19 cellular contexts compared by ENCODE assay signal in genomic region chr12:62350554-62350953, GRCh38.
DNase-seq lines count a peak whose midpoint lies in the region; ATAC-seq and FAIRE-seq lines count a peak whose summit lies in the region.
"Had no signal": no experiment of that assay in that cellular context is flagged by ENCODE, and none has a peak within 500 bp of the region (broad histone marks: within the 10 kb centered on the region; RNA-seq: fewer than 3 reads in every experiment).

No MANE protein-coding gene starts in this region.

- H3K4me3 ChIP-seq in mesenchymal stem cell (ENCODE audit: insufficient read depth in 1 of 2, low read depth in 1 of 2, low read length in 2 of 2), result no peak overlapping the region
- H3K4me3 ChIP-seq: BLaER1 treated with 17β-estradiol and CSF1 and Interleukin-3, amounts not matched to agents 10 nM and 100 nM had no signal

- H3K27me3 Mint-ChIP-seq in activated naive CD8-positive, alpha-beta T cell treated with anti-CD3 and anti-CD28 coated beads, Interleukin-2, amount 10 ng/mL, durations not matched to agents 7 days and 5 days, result no peaks in the 10 kb centered on the region
- H3K27me3 Mint-ChIP-seq in activated naive CD8-positive, alpha-beta T cell treated with anti-CD3 and anti-CD28 coated beads for 36 hours, result no peaks in the 10 kb centered on the region
- H3K27me3 Mint-ChIP-seq in T-helper 17 cell, result no peaks in the 10 kb centered on the region
- H3K27me3 Mint-ChIP-seq in naive thymus-derived CD8-positive, alpha-beta T cell, result no peaks in the 10 kb centered on the region
- H3K27me3 Mint-ChIP-seq: B cell; CD8-positive, alpha-beta memory T cell had no signal

- H3K4me3 Mint-ChIP-seq in activated naive CD8-positive, alpha-beta T cell treated with anti-CD3 and anti-CD28 coated beads, Interleukin-2, amount 10 ng/mL, durations not matched to agents 7 days and 5 days, result no peak overlapping the region
- no peak overlapping the region for H3K4me3 Mint-ChIP-seq in activated naive CD8-positive, alpha-beta T cell treated with anti-CD3 and anti-CD28 coated beads for 36 hours
- H3K4me3 Mint-ChIP-seq in T-helper 17 cell, result no peak overlapping the region
- H3K4me3 Mint-ChIP-seq in naive thymus-derived CD8-positive, alpha-beta T cell, result no peak overlapping the region
- H3K4me3 Mint-ChIP-seq: B cell; CD8-positive, alpha-beta memory T cell had no signal

- H3K14ac ChIP-seq in mesenchymal stem cell (ENCODE audit: low read length in 2 of 2), result no peak overlapping the region

- no peak overlapping the region for H3K27ac ChIP-seq in mesenchymal stem cell (ENCODE audit: low read length, poor library complexity, severe bottlenecking)
- H3K27ac ChIP-seq: BLaER1 treated with 17β-estradiol and CSF1 and Interleukin-3, amounts not matched to agents 10 nM and 100 nM had no signal

- peak; percentile 42 for FAIRE-seq in GM18507 (lab: Jason Lieb, UNC)
- FAIRE-seq: GM12891, HepG2 had no signal

- DNase-seq in activated naive CD8-positive, alpha-beta T cell treated with anti-CD3 and anti-CD28 coated beads, Interleukin-2, amount 10 ng/mL, durations not matched to agents 7 days and 5 days, result no peak
- DNase-seq in activated naive CD8-positive, alpha-beta T cell treated with anti-CD3 and anti-CD28 coated beads for 36 hours, result no peak
- no peak for DNase-seq in GM18507 (ENCODE audit: extremely low spot score, insufficient read length, low read depth)
- DNase-seq in T-helper 17 cell, result no peak
- no peak for DNase-seq in naive thymus-derived CD8-positive, alpha-beta T cell
- no peak for DNase-seq in mesenchymal stem cell
- no peak for DNase-seq in NCI-H446 treated with DMSO at 0.1 percent for 48 hours (lab: John Stamatoyannopoulos, UW)
- DNase-seq: CD8-positive, alpha-beta memory T cell; COR-L47; DMS 273 treated with DMSO at 0.1 percent for 48 hours; DMS53; DND-41; EL; GOT3; H7 had no signal

- no peak overlapping the region for H2BK15ac ChIP-seq in mesenchymal stem cell (ENCODE audit: low read depth, poor library complexity, severe bottlenecking)

- H3K9me3 ChIP-seq in T-helper 17 cell (ENCODE audit: control insufficient read depth, low read length, poor library complexity, severe bottlenecking), result no peaks in the 10 kb centered on the region
- H3K9me3 ChIP-seq in mesenchymal stem cell (ENCODE audit: control insufficient read depth, low read length), result no peaks in the 10 kb centered on the region

- no peak overlapping the region for H3K9ac ChIP-seq in mesenchymal stem cell (ENCODE audit: low read length)
- H3K9ac ChIP-seq: BLaER1 treated with 17β-estradiol and CSF1 and Interleukin-3, amounts not matched to agents 10 nM and 100 nM had no signal

- H3K4me2 ChIP-seq in mesenchymal stem cell (ENCODE audit: low read length, poor library complexity, severe bottlenecking), result no peak overlapping the region
- H3K4me2 ChIP-seq: BLaER1 treated with 17β-estradiol and CSF1 and Interleukin-3, amounts not matched to agents 10 nM and 100 nM had no signal

- H3K27me3 ChIP-seq in mesenchymal stem cell (ENCODE audit: control insufficient read depth in 1 of 2, insufficient read depth in 1 of 2, low read length in 2 of 2), result no peaks in the 10 kb centered on the region
- H3K27me3 ChIP-seq: BLaER1 treated with 17β-estradiol and CSF1 and Interleukin-3, amounts not matched to agents 10 nM and 100 nM had no signal

- H3K4me1 ChIP-seq in mesenchymal stem cell (ENCODE audit: control insufficient read depth, insufficient read depth, low read depth, low read length), result peaks cover 2% of the 10 kb centered on the region

- peaks cover 6% of the 10 kb centered on the region for H3K79me1 ChIP-seq in mesenchymal stem cell (replicated peaks; ENCODE audit: low read length, poor library complexity, severe bottlenecking)

- H3K4me1 Mint-ChIP-seq in activated naive CD8-positive, alpha-beta T cell treated with anti-CD3 and anti-CD28 coated beads, Interleukin-2, amount 10 ng/mL, durations not matched to agents 7 days and 5 days, result peaks cover 14% of the 10 kb centered on the region
- H3K4me1 Mint-ChIP-seq in activated naive CD8-positive, alpha-beta T cell treated with anti-CD3 and anti-CD28 coated beads for 36 hours, result peaks cover 25% of the 10 kb centered on the region
- H3K4me1 Mint-ChIP-seq in T-helper 17 cell, result peaks cover 18% of the 10 kb centered on the region
- H3K4me1 Mint-ChIP-seq in naive thymus-derived CD8-positive, alpha-beta T cell, result peaks cover 5 to 30% (median 20%) of the 10 kb centered on the region in 4 donors

- H2BK120ac ChIP-seq in mesenchymal stem cell (ENCODE audit: low read depth, low read length), result no peak overlapping the region

- peaks cover 3 to 20% of the 10 kb centered on the region in 2 experiments for H3K36me3 ChIP-seq in mesenchymal stem cell (ENCODE audit: control insufficient read depth in 1 of 2, insufficient read depth in 2 of 2, low read depth in 1 of 2, low read length in 2 of 2)

- H2BK12ac ChIP-seq in mesenchymal stem cell (ENCODE audit: low read length in 2 of 2), result no peak overlapping the region

- no peak overlapping the region for H3K18ac ChIP-seq in mesenchymal stem cell (ENCODE audit: low read depth in 1 of 2, low read length in 2 of 2)

- H3K36me3 Mint-ChIP-seq in activated naive CD8-positive, alpha-beta T cell treated with anti-CD3 and anti-CD28 coated beads, Interleukin-2, amount 10 ng/mL, durations not matched to agents 7 days and 5 days, result peaks cover 30% of the 10 kb centered on the region
- H3K36me3 Mint-ChIP-seq in activated naive CD8-positive, alpha-beta T cell treated with anti-CD3 and anti-CD28 coated beads for 36 hours, result peaks cover 21% of the 10 kb centered on the region
- H3K36me3 Mint-ChIP-seq in T-helper 17 cell (ENCODE audit: low read depth), result no peaks in the 10 kb centered on the region
- peaks cover 2 to 36% (median 19%) of the 10 kb centered on the region in 3 donors for H3K36me3 Mint-ChIP-seq in naive thymus-derived CD8-positive, alpha-beta T cell

- ATAC-seq in activated naive CD8-positive, alpha-beta T cell treated with anti-CD3 and anti-CD28 coated beads, Interleukin-2, amount 10 ng/mL, durations not matched to agents 7 days and 5 days (ENCODE audit: low read depth), result no peak
- ATAC-seq in T-helper 17 cell, result no peak
- ATAC-seq in naive thymus-derived CD8-positive, alpha-beta T cell, result no peak
- ATAC-seq: HepG2 had no signal

- no peak overlapping the region for H3K23ac ChIP-seq in mesenchymal stem cell (ENCODE audit: low read length in 2 of 2)

- no peak overlapping the region for H4K8ac ChIP-seq in mesenchymal stem cell (ENCODE audit: low read length)

- POLR2A ChIA-PET in activated naive CD8-positive, alpha-beta T cell treated with anti-CD3 and anti-CD28 coated beads, Interleukin-2, amount 10 ng/mL, durations not matched to agents 7 days and 5 days (lab: Charles Lee), result no interaction called here
- POLR2A ChIA-PET in naive thymus-derived CD8-positive, alpha-beta T cell (lab: Charles Lee), result no interaction called here

- no peak overlapping the region for H2AFZ ChIP-seq in mesenchymal stem cell (ENCODE audit: low read depth, low read length)

- H2AK5ac ChIP-seq in mesenchymal stem cell (ENCODE audit: low read length, severe bottlenecking), result no peak overlapping the region

- H2BK5ac ChIP-seq in mesenchymal stem cell (ENCODE audit: low read depth, low read length, poor library complexity, severe bottlenecking), result no peak overlapping the region

- no peak overlapping the region for H3K4ac ChIP-seq in mesenchymal stem cell (ENCODE audit: low read depth in 1 of 2, low read length in 2 of 2)

- peaks cover 4% of the 10 kb centered on the region for H3K9me3 Mint-ChIP-seq in activated naive CD8-positive, alpha-beta T cell treated with anti-CD3 and anti-CD28 coated beads, Interleukin-2, amount 10 ng/mL, durations not matched to agents 7 days and 5 days
- H3K9me3 Mint-ChIP-seq in activated naive CD8-positive, alpha-beta T cell treated with anti-CD3 and anti-CD28 coated beads for 36 hours, result peaks cover 5% of the 10 kb centered on the region
- H3K9me3 Mint-ChIP-seq in naive thymus-derived CD8-positive, alpha-beta T cell, result peaks cover 0 to 3% (median under 1%) of the 10 kb centered on the region in 9 donors
- H3K9me3 Mint-ChIP-seq: CD8-positive, alpha-beta memory T cell had no signal

- peak overlapping the region; percentile 48 for H3K27ac Mint-ChIP-seq in activated naive CD8-positive, alpha-beta T cell treated with anti-CD3 and anti-CD28 coated beads, Interleukin-2, amount 10 ng/mL, durations not matched to agents 7 days and 5 days
- no peak overlapping the region for H3K27ac Mint-ChIP-seq in activated naive CD8-positive, alpha-beta T cell treated with anti-CD3 and anti-CD28 coated beads for 36 hours
- H3K27ac Mint-ChIP-seq in T-helper 17 cell, result peak overlapping the region; percentile 88
- H3K27ac Mint-ChIP-seq in naive thymus-derived CD8-positive, alpha-beta T cell, result peak overlapping the region in 6 of 10 donors; percentile 3 to 68 (median 50)
- H3K27ac Mint-ChIP-seq: B cell had no signal

- H4K91ac ChIP-seq in mesenchymal stem cell (ENCODE audit: low read length), result no peak overlapping the region

- WGBS in mesenchymal stem cell, result 67% methylated on average over 2 of the region's 2 CpGs
